10 cellular contexts compared by ENCODE assay signal in genomic region chr17:78706271-78706915, GRCh38.
DNase-seq lines count a peak whose midpoint lies in the region; ATAC-seq and TF ChIP-seq lines count a peak whose summit lies in the region.
"Had no signal": no experiment of that assay in that cellular context is flagged by ENCODE, and none has a peak within 500 bp of the region (broad histone marks: within the 10 kb centered on the region; RNA-seq: fewer than 3 reads in every experiment).

No MANE protein-coding gene starts in this region.

- no peaks in the 10 kb centered on the region for H3K4me1 Mint-ChIP-seq in endodermal cell
- peaks cover 22% of the 10 kb centered on the region for H3K4me1 Mint-ChIP-seq in endothelial cell (ENCODE audit: unreplicated experiment)

- H3K9me3 Mint-ChIP-seq in endodermal cell: no peaks in the 10 kb centered on the region
- no peaks in the 10 kb centered on the region for H3K9me3 Mint-ChIP-seq in endothelial cell (ENCODE audit: unreplicated experiment)

- no peaks in the 10 kb centered on the region for H3K4me1 ChIP-seq in endodermal cell (ENCODE audit: control insufficient read depth, insufficient read depth, low read length)
- peaks cover 17% of the 10 kb centered on the region for H3K4me1 ChIP-seq in psoas muscle

- H3K36me3 Mint-ChIP-seq in endodermal cell (ENCODE audit: low read depth) (peaks cover 16% of the 10 kb centered on the region), endothelial cell (ENCODE audit: low read depth, unreplicated experiment) (peaks cover 7% of the 10 kb centered on the region)

- H3K4me3 Mint-ChIP-seq in endodermal cell: no peak overlapping the region
- no peak overlapping the region for H3K4me3 Mint-ChIP-seq in endothelial cell (ENCODE audit: unreplicated experiment)

- ATAC-seq in HG03460 (IDR thresholded peaks at IDR 0.05; ENCODE audit: unreplicated experiment) (peak; percentile 49), psoas muscle (no peak)

- no peak overlapping the region for H3K9ac ChIP-seq in endodermal cell (ENCODE audit: extremely low read depth, low read length, poor library complexity, severe bottlenecking)

- no peaks in the 10 kb centered on the region for H3K27me3 Mint-ChIP-seq in endodermal cell (ENCODE audit: insufficient read depth)
- no peaks in the 10 kb centered on the region for H3K27me3 Mint-ChIP-seq in endothelial cell (ENCODE audit: unreplicated experiment)

- intact Hi-C loops in psoas muscle (cut with DNase I): no loop called here

- no peak overlapping the region for H3K4me3 ChIP-seq in GM12864 (ENCODE audit: low read depth, low read length)
- no peak overlapping the region for H3K4me3 ChIP-seq in endodermal cell (ENCODE audit: low read length)
- H3K4me3 ChIP-seq in psoas muscle: no peak overlapping the region
- H3K4me3 ChIP-seq: adrenal gland had no signal

- 90 to 94% methylated on average over 9 to 10 of the region's 10 CpGs for WGBS in endodermal cell (ENCODE audit: insufficient coverage in 1 of 2, insufficient read length in 1 of 2), 2 experiments
- 80 to 86% (median 81%) methylated on average over 10 of the region's 10 CpGs for WGBS in psoas muscle, 3 donors

- no peaks in the 10 kb centered on the region for H3K9me3 ChIP-seq in endodermal cell (ENCODE audit: control insufficient read depth, low read length)
- no peaks in the 10 kb centered on the region for H3K9me3 ChIP-seq in psoas muscle
- H3K9me3 ChIP-seq: adrenal gland had no signal

- peaks cover 28% of the 10 kb centered on the region for H3K36me3 ChIP-seq in endodermal cell (ENCODE audit: control insufficient read depth, insufficient read depth, low read length)
- peaks cover 9 to 66% of the 10 kb centered on the region in 2 donors for H3K36me3 ChIP-seq in psoas muscle (ENCODE audit: insufficient read depth in 1 of 2, low read depth in 1 of 2)

- H3K27ac ChIP-seq in endodermal cell (ENCODE audit: low read depth, low read length) (no peak overlapping the region), psoas muscle (no peak overlapping the region)
- H3K27ac ChIP-seq: adrenal gland had no signal

- H3K27ac Mint-ChIP-seq in endodermal cell (no peak overlapping the region), endothelial cell (ENCODE audit: unreplicated experiment) (no peak overlapping the region)

- H3K27me3 ChIP-seq in endodermal cell (ENCODE audit: control insufficient read depth, insufficient read depth, low read length, poor library complexity, severe bottlenecking): no peaks in the 10 kb centered on the region
- no peaks in the 10 kb centered on the region for H3K27me3 ChIP-seq in psoas muscle (ENCODE audit: insufficient read depth in 3 of 3, low read length in 2 of 3)
- H3K27me3 ChIP-seq: adrenal gland had no signal

- DNase-seq in GM12864 (ENCODE audit: low read depth) (peak; percentile 93), GM20000 (ENCODE audit: low spot score) (peak; percentile 75), endodermal cell (peak; percentile 14), H4 (ENCODE audit: low spot score) (no peak), endothelial cell (ENCODE audit: low spot score) (no peak), NOMO-1 treated with dmso at 0.1 percent for 144 hours (lab: John Stamatoyannopoulos, UW; ENCODE audit: unreplicated experiment) (no peak), psoas muscle (no peak)
- DNase-seq: DND-41 had no signal

- no peak for TF ChIP-seq CTCF in GM12864 (IDR thresholded peaks at IDR 0.05; ENCODE audit: low read depth, low read length, missing control alignments)
- TF ChIP-seq CTCF in GM20000 (IDR thresholded peaks at IDR 0.05; ENCODE audit: extremely low read depth, missing control alignments): no peak
- TF ChIP-seq CTCF in endodermal cell (conservative IDR thresholded peaks at IDR 0.05): no peak
- no peak for TF ChIP-seq CTCF in endothelial cell (IDR thresholded peaks at IDR 0.05; ENCODE audit: unreplicated experiment)
- TF ChIP-seq CTCF in psoas muscle (IDR thresholded peaks at IDR 0.05): no peak

Comparison
In these comparisons a context has a peak if more than half of its experiments do, and no peak if none do; other contexts are left out.
1. DNase-seq: peak in GM12864 (single experiment), GM20000 (single experiment) and endodermal cell (single experiment); none in H4 (single experiment), endothelial cell (single experiment), NOMO-1 treated with dmso at 0.1 percent for 144 hours (single experiment) and psoas muscle (0 of 2).